In genomic region chr6:135291288-135292116, GRCh38 we compare ENCODE assay signal across 16 cellular contexts.
A peak's percentile ranks its signal among the peaks of the same experiment; 100 is the strongest.
DNase-seq lines count a peak whose midpoint lies in the region; ATAC-seq and TF ChIP-seq lines count a peak whose summit lies in the region.
"Had no signal": no experiment of that assay in that cellular context is flagged by ENCODE, and none has a peak within 500 bp of the region (broad histone marks: within the 10 kb centered on the region; RNA-seq: fewer than 3 reads in every experiment).

No MANE protein-coding gene starts in this region.

- no peaks in the 10 kb centered on the region for H3K27me3 Mint-ChIP-seq in Caco-2 (ENCODE audit: insufficient read depth, unreplicated experiment)
- H3K27me3 Mint-ChIP-seq: naive thymus-derived CD4-positive, alpha-beta T cell had no signal

- DNase-seq in Caco-2 (peak; percentile 43 to 57), SK-N-SH (no peak), foreskin keratinocyte (peak in 1 of 2 donors; percentile 26), T-helper 9 cell (no peak), AML-193 (lab: John Stamatoyannopoulos, UW) (no peak), NCI-H1417 treated with DMSO at 0.1 percent for 48 hours (lab: John Stamatoyannopoulos, UW) (no peak)
- DNase-seq: activated naive CD4-positive, alpha-beta T cell treated with anti-CD3 and anti-CD28 coated beads, Interleukin-2, amount 50 U/mL, for 16 hours; colonic mucosa; H7; kidney; naive thymus-derived CD4-positive, alpha-beta T cell; NCI-H2029; retina had no signal

- CTCF ChIA-PET in Caco-2 (lab: Charles Lee) (no interaction called here), HEK293 (lab: Yijun Ruan, JAX) (interaction anchor here (1.2 kb wide), 1 partner anchor 147 kb away, joined by 3 read pairs; no protein-coding TSS in a partner anchor), SK-N-SH (lab: Yijun Ruan, JAX) (interaction anchor here (0.9 kb wide), 1 partner anchor 336 kb away, joined by 3 read pairs; no protein-coding TSS in a partner anchor)

- H3K79me2 ChIP-seq in SK-N-SH (ENCODE audit: insufficient read depth), result no peaks in the 10 kb centered on the region

- no peak for TF ChIP-seq CTCF in Caco-2 (IDR thresholded peaks at IDR 0.05; ENCODE audit: insufficient read depth in 1 of 2, low read depth in 1 of 2, low read length in 1 of 2, severe bottlenecking in 1 of 2, unreplicated experiment in 1 of 2)
- no peak for TF ChIP-seq CTCF in HEK293 (tag by site-specific recombination; IDR thresholded peaks at IDR 0.05)
- TF ChIP-seq CTCF in SK-N-SH (IDR thresholded peaks at IDR 0.05), result no peak
- no peak for TF ChIP-seq CTCF in foreskin keratinocyte (conservative IDR thresholded peaks at IDR 0.05)

- H3K4me3 Mint-ChIP-seq in Caco-2 (ENCODE audit: unreplicated experiment), result no peak overlapping the region
- H3K4me3 Mint-ChIP-seq: naive thymus-derived CD4-positive, alpha-beta T cell; T-helper 2 cell treated with Interferon-gamma antibody and Interleukin-4, amounts not matched to agents 5 μg/mL and 100 μg/mL, for 36 hours had no signal

- peak in 1 of 2 experiments; percentile 52; a peak in 1 of 4 replicates for TF ChIP-seq EP300 in SK-N-SH (IDR thresholded peaks at IDR 0.05; ENCODE audit: borderline replicate concordance in 1 of 2, low read depth in 1 of 2, low read length in 1 of 2)

- no peak overlapping the region for H2AFZ ChIP-seq in SK-N-SH (ENCODE audit: low read depth)

- peaks cover 11% of the 10 kb centered on the region for H3K9me3 Mint-ChIP-seq in Caco-2 (ENCODE audit: unreplicated experiment)

- H3K4me3 ChIP-seq in Caco-2 (ENCODE audit: low read depth, low read length) (no peak overlapping the region), HEK293 (ENCODE audit: low read depth, low read length) (no peak overlapping the region), SK-N-SH (ENCODE audit: low read depth in 2 of 2, low read length in 1 of 2) (no peak overlapping the region)
- H3K4me3 ChIP-seq: colonic mucosa had no signal

- no peak for TF ChIP-seq RAD21 in SK-N-SH (IDR thresholded peaks at IDR 0.05; ENCODE audit: low read length)

- no peaks in the 10 kb centered on the region for H3K36me3 Mint-ChIP-seq in Caco-2 (ENCODE audit: insufficient read depth, unreplicated experiment)

- H3K4me2 ChIP-seq in SK-N-SH, result 0 out of 2 replicates have a peak overlapping the region, but pooled peaks have one; percentile 32

- no peak overlapping the region for H3K27ac ChIP-seq in HEK293 (ENCODE audit: extremely low read depth, low read depth, low read length)
- H3K27ac ChIP-seq in SK-N-SH (ENCODE audit: low read depth in 2 of 2, low read length in 1 of 2), result peak overlapping the region in 1 of 2 experiments; percentile 27; a peak in 2 of 4 replicates
- H3K27ac ChIP-seq in foreskin keratinocyte, result no peak overlapping the region
- H3K27ac ChIP-seq: colonic mucosa had no signal

- ATAC-seq in foreskin keratinocyte (peak; percentile 74), GM21360 (IDR thresholded peaks at IDR 0.05; ENCODE audit: unreplicated experiment) (no peak)
- ATAC-seq: naive thymus-derived CD4-positive, alpha-beta T cell had no signal

- intact Hi-C loops in Caco-2 (cut with micrococcal nuclease; ENCODE audit: unreplicated experiment), result no loop called here

- no peak overlapping the region for H3K9ac ChIP-seq in SK-N-SH

- BruUV-seq in Caco-2 (replicated peaks; lab: Mats Ljungman, UMichigan), result no TSS peak

- H3K4me1 Mint-ChIP-seq in Caco-2 (ENCODE audit: low read depth, unreplicated experiment), result no peaks in the 10 kb centered on the region

- POLR2A ChIA-PET in Caco-2 (lab: Charles Lee) (interaction anchor here (0.9 kb wide), 1 partner anchor 237 kb away, joined by 3 read pairs; the partner anchor contains the start of gene HBS1L), HEK293 (lab: Yijun Ruan, JAX) (no interaction called here), SK-N-SH (lab: Yijun Ruan, JAX) (no interaction called here)

- H3K9me3 ChIP-seq in Caco-2, result no peaks in the 10 kb centered on the region
- H3K9me3 ChIP-seq in HEK293 (ENCODE audit: control insufficient read depth, insufficient read depth, low read depth, low read length), result no peaks in the 10 kb centered on the region
- H3K9me3 ChIP-seq in SK-N-SH, result no peaks in the 10 kb centered on the region; the same call in 1 of the 2 replicates
- H3K9me3 ChIP-seq: colonic mucosa had no signal

- WGBS in SK-N-SH (ENCODE audit: low lambda C conversion rate), result 64% methylated on average over 3 of the region's 3 CpGs

- H3F3A ChIP-seq in SK-N-SH (replicated peaks; ENCODE audit: insufficient read depth), result peaks cover 15% of the 10 kb centered on the region

- no peaks in the 10 kb centered on the region for H3K27me3 ChIP-seq in Caco-2 (replicated peaks; ENCODE audit: control insufficient read depth, insufficient read depth, low read length)
- no peaks in the 10 kb centered on the region for H3K27me3 ChIP-seq in SK-N-SH (ENCODE audit: insufficient read depth)
- H3K27me3 ChIP-seq in foreskin keratinocyte, result no peaks in the 10 kb centered on the region
- H3K27me3 ChIP-seq: colonic mucosa had no signal

- H3K36me3 ChIP-seq in Caco-2 (ENCODE audit: control insufficient read depth, insufficient read depth, low read length) (no peaks in the 10 kb centered on the region), HEK293 (ENCODE audit: control insufficient read depth in 2 of 2, insufficient read depth in 1 of 2, low read length in 2 of 2) (peaks cover 0 to 3% of the 10 kb centered on the region in 2 experiments; a peak in 2 of 3 replicates), SK-N-SH (replicated peaks in 1 of 2; ENCODE audit: control insufficient read depth in 1 of 2, insufficient read depth in 2 of 2, low read length in 1 of 2) (peaks cover 0 to 15% of the 10 kb centered on the region in 2 experiments)
- H3K36me3 ChIP-seq: colonic mucosa had no signal

- no peaks in the 10 kb centered on the region for H4K20me1 ChIP-seq in SK-N-SH (ENCODE audit: insufficient read depth)

- no peak overlapping the region for H3K27ac Mint-ChIP-seq in Caco-2 (ENCODE audit: unreplicated experiment)
- H3K27ac Mint-ChIP-seq: naive thymus-derived CD4-positive, alpha-beta T cell; T-helper 2 cell treated with Interferon-gamma antibody and Interleukin-4, amounts not matched to agents 5 μg/mL and 100 μg/mL, for 36 hours had no signal

- H3K4me1 ChIP-seq in Caco-2 (peaks cover 15% of the 10 kb centered on the region), HEK293 (ENCODE audit: control insufficient read depth, insufficient read depth, low read length) (no peaks in the 10 kb centered on the region), SK-N-SH (ENCODE audit: control insufficient read depth in 1 of 2, insufficient read depth in 2 of 2, low read depth in 1 of 2, low read length in 1 of 2) (peaks cover 0 to 11% of the 10 kb centered on the region in 2 experiments; a peak in 2 of 4 replicates), foreskin keratinocyte (no peaks in the 10 kb centered on the region)
- H3K4me1 ChIP-seq: colonic mucosa had no signal

- no peaks in the 10 kb centered on the region for H3K9me2 ChIP-seq in SK-N-SH

TF ChIP-seq in HEK293, 187 proteins besides CTCF, POLR2A, EP300 and RAD21:
- TF ChIP-seq ZNF221 (tag by site-specific recombination; IDR thresholded peaks at IDR 0.05; ENCODE audit: borderline replicate concordance) (no peak), SALL2 (tag by site-specific recombination; IDR thresholded peaks at IDR 0.05; ENCODE audit: borderline replicate concordance) (no peak), KLF16 (tag by site-specific recombination; IDR thresholded peaks at IDR 0.05) (no peak), ZSCAN4 (tag by site-specific recombination; IDR thresholded peaks at IDR 0.05) (0 out of 2 replicates have a peak, but pooled peaks have one; percentile 10), GLIS1 (tag by site-specific recombination; IDR thresholded peaks at IDR 0.05) (no peak), TCF7L2 (IDR thresholded peaks at IDR 0.05; ENCODE audit: borderline replicate concordance, low read depth, low read length) (0 out of 2 replicates have a peak, but pooled peaks have one; percentile 48)

TF ChIP-seq in SK-N-SH, 30 proteins besides CTCF, POLR2A, EP300 and RAD21 (continues in another document):
- peak; percentile 62; the same call in 1 of the 2 replicates for TF ChIP-seq RXRA (IDR thresholded peaks at IDR 0.05; ENCODE audit: borderline replicate concordance, low read depth)
- peak; percentile 74 for TF ChIP-seq TCF12 (IDR thresholded peaks at IDR 0.05)
- TF ChIP-seq RCOR1 (IDR thresholded peaks at IDR 0.05; ENCODE audit: low read length), result no peak
- no peak for TF ChIP-seq RFX5 (IDR thresholded peaks at IDR 0.05; ENCODE audit: low read length)
- peak; percentile 89 for TF ChIP-seq NFIC (IDR thresholded peaks at IDR 0.05; ENCODE audit: borderline replicate concordance)
- peak; percentile 77 for TF ChIP-seq FOSL2 (IDR thresholded peaks at IDR 0.05; ENCODE audit: borderline replicate concordance, low read depth)
- peak; percentile 83 for TF ChIP-seq JUND (IDR thresholded peaks at IDR 0.05)
- no peak for TF ChIP-seq USF1 (IDR thresholded peaks at IDR 0.05; ENCODE audit: borderline replicate concordance, low read depth)
- TF ChIP-seq MEF2A (IDR thresholded peaks at IDR 0.05; ENCODE audit: borderline replicate concordance, low read depth), result no peak
- TF ChIP-seq TEAD4 (IDR thresholded peaks at IDR 0.05; ENCODE audit: borderline replicate concordance, insufficient read depth), result peak; percentile 40; the same call in 1 of the 2 replicates
- TF ChIP-seq, protein P1, sequence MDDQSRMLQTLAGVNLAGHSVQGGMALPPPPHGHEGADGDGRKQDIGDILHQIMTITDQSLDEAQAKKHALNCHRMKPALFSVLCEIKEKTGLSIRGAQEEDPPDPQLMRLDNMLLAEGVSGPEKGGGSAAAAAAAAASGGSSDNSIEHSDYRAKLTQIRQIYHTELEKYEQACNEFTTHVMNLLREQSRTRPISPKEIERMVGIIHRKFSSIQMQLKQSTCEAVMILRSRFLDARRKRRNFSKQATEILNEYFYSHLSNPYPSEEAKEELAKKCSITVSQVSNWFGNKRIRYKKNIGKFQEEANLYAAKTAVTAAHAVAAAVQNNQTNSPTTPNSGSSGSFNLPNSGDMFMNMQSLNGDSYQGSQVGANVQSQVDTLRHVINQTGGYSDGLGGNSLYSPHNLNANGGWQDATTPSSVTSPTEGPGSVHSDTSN (IDR thresholded peaks at IDR 0.05), result peak; percentile 92

Comparison
In these comparisons a context has a peak if more than half of its experiments do, and no peak if none do; other contexts are left out.
1. DNase-seq: peak in Caco-2 (2 of 2); none in SK-N-SH (single experiment), T-helper 9 cell (single experiment), AML-193 (0 of 2) and NCI-H1417 treated with DMSO at 0.1 percent for 48 hours (single experiment).